In the genomic region with DNA sequence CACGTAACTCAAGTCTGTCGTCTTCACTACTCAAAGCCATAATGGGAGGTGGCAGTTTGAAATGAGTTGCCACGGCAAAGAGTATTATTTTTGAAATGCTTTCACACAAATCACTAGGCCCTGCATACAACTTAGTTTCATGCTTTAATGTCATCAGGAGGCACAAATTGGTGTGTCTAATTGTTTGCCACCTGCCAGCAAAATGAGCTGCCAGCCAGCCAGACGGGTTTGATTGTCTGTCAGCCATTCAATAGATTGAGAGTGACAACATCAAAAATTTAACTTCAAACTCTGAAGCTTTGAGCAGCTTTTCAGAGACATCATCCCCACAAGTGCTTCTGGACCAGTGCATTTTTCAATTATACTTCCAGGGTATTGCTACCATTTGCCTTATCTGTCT, we compare ENCODE assay signal across 22 cellular contexts.
A peak's percentile ranks its signal among the peaks of the same experiment; 100 is the strongest.
DNase-seq lines count a peak whose midpoint lies in the region; ATAC-seq and TF ChIP-seq lines count a peak whose summit lies in the region.
"Had no signal": no experiment of that assay in that cellular context is flagged by ENCODE, and none has a peak within 500 bp of the region (broad histone marks: within the 10 kb centered on the region; RNA-seq: fewer than 3 reads in every experiment).

No MANE protein-coding gene starts in this region.

- H3K4me3 ChIP-seq in BE2C (ENCODE audit: low read depth, low read length), result no peak overlapping the region
- no peak overlapping the region for H3K4me3 ChIP-seq in Peyer's patch

- H3K27me3 ChIP-seq in BE2C (no peaks in the 10 kb centered on the region), Peyer's patch (no peaks in the 10 kb centered on the region)

- H3K36me3 ChIP-seq in BE2C, result no peaks in the 10 kb centered on the region
- no peaks in the 10 kb centered on the region for H3K36me3 ChIP-seq in Peyer's patch

- no peak for ATAC-seq in HG03432 (IDR thresholded peaks at IDR 0.05; ENCODE audit: unreplicated experiment)
- ATAC-seq: HCT116 had no signal

- peak; percentile 10 for DNase-seq in NCI-H1105 treated with DMSO at 0.1 percent for 48 hours (lab: John Stamatoyannopoulos, UW)
- no peak for DNase-seq in NCI-H1105 (lab: John Stamatoyannopoulos, UW)
- DNase-seq in BE2C, result peak; percentile 20
- peak; percentile 11 to 54 for DNase-seq in NCI-H446 (lab: John Stamatoyannopoulos, UW)
- DNase-seq in cerebellum (ENCODE audit: low spot score), result peak; percentile 7
- no peak for DNase-seq in NK-92 (lab: John Stamatoyannopoulos, UW; ENCODE audit: unreplicated experiment)
- DNase-seq in Peyer's patch, result no peak
- DNase-seq: 8988T, Caco-2, DMS53, EL, GOT3, Karpas-422, NCI-H1048, NCI-H2029 treated with DMSO at 0.1 percent for 48 hours, NCI-H2227 treated with DMSO at 0.1 percent for 48 hours, NCI-H526 treated with DMSO at 0.1 percent for 48 hours, RPMI8226, SHP77 treated with DMSO at 0.1 percent for 48 hours, T-helper 1 cell had no signal

- TF ChIP-seq POLR2A in Peyer's patch (IDR thresholded peaks at IDR 0.05), result no peak

- no peaks in the 10 kb centered on the region for H3K4me1 ChIP-seq in BE2C
- no peaks in the 10 kb centered on the region for H3K4me1 ChIP-seq in Peyer's patch
- H3K4me1 ChIP-seq: Caco-2 had no signal

- no peak overlapping the region for H3K27ac ChIP-seq in Peyer's patch

- no peaks in the 10 kb centered on the region for H3K9me3 ChIP-seq in BE2C
- no peaks in the 10 kb centered on the region for H3K9me3 ChIP-seq in Peyer's patch
- H3K9me3 ChIP-seq: Caco-2 had no signal

- no peak for TF ChIP-seq CTCF in BE2C (IDR thresholded peaks at IDR 0.05; ENCODE audit: low read depth, low read length)
- TF ChIP-seq CTCF in Peyer's patch (IDR thresholded peaks at IDR 0.05), result no peak

Comparison
In these comparisons a context has a peak if more than half of its experiments do, and no peak if none do; other contexts are left out.
1. DNase-seq: peak in NCI-H1105 treated with DMSO at 0.1 percent for 48 hours (single experiment), BE2C (single experiment), NCI-H446 (2 of 2) and cerebellum (single experiment); none in NCI-H1105 (single experiment), NK-92 (single experiment) and Peyer's patch (0 of 3).